8 cellular contexts compared by ENCODE assay signal in genomic region chr3:47578691-47579632, GRCh38. TPM values are rescaled to one million over a fixed set of nuclear protein-coding genes. Genes with fewer than 3 reads are reported as not detected.
A peak's percentile ranks its signal among the peaks of the same experiment; 100 is the strongest.
DNase-seq lines count a peak whose midpoint lies in the region; ATAC-seq and TF ChIP-seq lines count a peak whose summit lies in the region.

Gene CSPG5, minus strand, starts transcription at chr3:47578865. Its CDS starts 172 bp downstream, at chr3:47578693.

- no peaks in the 10 kb centered on the region for H3K9me3 ChIP-seq in HEK293 (ENCODE audit: control insufficient read depth, insufficient read depth, low read depth, low read length)

- peaks cover 51% of the 10 kb centered on the region for H3K27me3 Mint-ChIP-seq in mesothelial cell of epicardium (ENCODE audit: low read depth)

- DNase-seq in AG20443 (ENCODE audit: low spot score), result peak; percentile 75
- DNase-seq in activated CD4-positive, alpha-beta T cell treated with anti-CD3 and anti-CD28 coated beads for 4 hours, result peak; percentile 6 to 7
- peak; percentile 6 for DNase-seq in effector CD4-positive, alpha-beta T cell
- DNase-seq in mesothelial cell of epicardium (ENCODE audit: low spot score in 2 of 2, unreplicated experiment in 2 of 2), result peak in 1 of 2 experiments; percentile 19
- DNase-seq in NCI-H128 (lab: John Stamatoyannopoulos, UW; ENCODE audit: unreplicated experiment), result no peak

- H3K9me3 Mint-ChIP-seq in mesothelial cell of epicardium, result no peaks in the 10 kb centered on the region

- H3K4me3 ChIP-seq in HEK293 (ENCODE audit: low read depth, low read length), result peak within 1 kb of the TSS; percentile 48

- TF ChIP-seq CTCF in HEK293 (tag by site-specific recombination; IDR thresholded peaks at IDR 0.05) (no peak), mesothelial cell of epicardium (IDR thresholded peaks at IDR 0.05; ENCODE audit: unreplicated experiment) (no peak)

- peak within 1 kb of the TSS; percentile 52 for H3K4me3 Mint-ChIP-seq in mesothelial cell of epicardium

- POLR2A ChIA-PET in HEK293 (lab: Yijun Ruan, JAX), result no interaction called here

- H3K36me3 Mint-ChIP-seq in mesothelial cell of epicardium, result no peaks in the 10 kb centered on the region

- H3K4me1 ChIP-seq in HEK293 (ENCODE audit: control insufficient read depth, insufficient read depth, low read length), result no peaks in the 10 kb centered on the region

- H3K27ac ChIP-seq in HEK293 (ENCODE audit: extremely low read depth, low read depth, low read length) (peak within 1 kb of the TSS; percentile 31; the same call in 1 of the 2 replicates), temporal lobe (ENCODE audit: low read depth, low read length) (peak within 1 kb of the TSS; percentile 27)

- H3K27ac Mint-ChIP-seq in mesothelial cell of epicardium, result no peak within 1 kb of the TSS

- ATAC-seq in HG02970 (IDR thresholded peaks at IDR 0.05; ENCODE audit: low FRiP score, unreplicated experiment), result no peak

- H3K36me3 ChIP-seq in HEK293 (ENCODE audit: control insufficient read depth in 2 of 2, insufficient read depth in 1 of 2, low read length in 2 of 2), result no peaks in the 10 kb centered on the region

- CTCF ChIA-PET in HEK293 (lab: Yijun Ruan, JAX), result no interaction called here

- peaks cover 3% of the 10 kb centered on the region for H3K4me1 Mint-ChIP-seq in mesothelial cell of epicardium

TF ChIP-seq in HEK293, 187 proteins besides CTCF, POLR2A, EP300 and RAD21:
- TF ChIP-seq, protein P1, sequence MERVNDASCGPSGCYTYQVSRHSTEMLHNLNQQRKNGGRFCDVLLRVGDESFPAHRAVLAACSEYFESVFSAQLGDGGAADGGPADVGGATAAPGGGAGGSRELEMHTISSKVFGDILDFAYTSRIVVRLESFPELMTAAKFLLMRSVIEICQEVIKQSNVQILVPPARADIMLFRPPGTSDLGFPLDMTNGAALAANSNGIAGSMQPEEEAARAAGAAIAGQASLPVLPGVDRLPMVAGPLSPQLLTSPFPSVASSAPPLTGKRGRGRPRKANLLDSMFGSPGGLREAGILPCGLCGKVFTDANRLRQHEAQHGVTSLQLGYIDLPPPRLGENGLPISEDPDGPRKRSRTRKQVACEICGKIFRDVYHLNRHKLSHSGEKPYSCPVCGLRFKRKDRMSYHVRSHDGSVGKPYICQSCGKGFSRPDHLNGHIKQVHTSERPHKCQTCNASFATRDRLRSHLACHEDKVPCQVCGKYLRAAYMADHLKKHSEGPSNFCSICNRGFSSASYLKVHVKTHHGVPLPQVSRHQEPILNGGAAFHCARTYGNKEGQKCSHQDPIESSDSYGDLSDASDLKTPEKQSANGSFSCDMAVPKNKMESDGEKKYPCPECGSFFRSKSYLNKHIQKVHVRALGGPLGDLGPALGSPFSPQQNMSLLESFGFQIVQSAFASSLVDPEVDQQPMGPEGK (tag by site-specific recombination; IDR thresholded peaks at IDR 0.05), result peak; percentile 62
- peak; percentile 76 for TF ChIP-seq GLIS2 (tag by site-specific recombination; IDR thresholded peaks at IDR 0.05)
- TF ChIP-seq, protein P2, sequence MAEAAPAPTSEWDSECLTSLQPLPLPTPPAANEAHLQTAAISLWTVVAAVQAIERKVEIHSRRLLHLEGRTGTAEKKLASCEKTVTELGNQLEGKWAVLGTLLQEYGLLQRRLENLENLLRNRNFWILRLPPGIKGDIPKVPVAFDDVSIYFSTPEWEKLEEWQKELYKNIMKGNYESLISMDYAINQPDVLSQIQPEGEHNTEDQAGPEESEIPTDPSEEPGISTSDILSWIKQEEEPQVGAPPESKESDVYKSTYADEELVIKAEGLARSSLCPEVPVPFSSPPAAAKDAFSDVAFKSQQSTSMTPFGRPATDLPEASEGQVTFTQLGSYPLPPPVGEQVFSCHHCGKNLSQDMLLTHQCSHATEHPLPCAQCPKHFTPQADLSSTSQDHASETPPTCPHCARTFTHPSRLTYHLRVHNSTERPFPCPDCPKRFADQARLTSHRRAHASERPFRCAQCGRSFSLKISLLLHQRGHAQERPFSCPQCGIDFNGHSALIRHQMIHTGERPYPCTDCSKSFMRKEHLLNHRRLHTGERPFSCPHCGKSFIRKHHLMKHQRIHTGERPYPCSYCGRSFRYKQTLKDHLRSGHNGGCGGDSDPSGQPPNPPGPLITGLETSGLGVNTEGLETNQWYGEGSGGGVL (tag by site-specific recombination; IDR thresholded peaks at IDR 0.05), result peak; percentile 65
- TF ChIP-seq ZNF341 (tag by site-specific recombination; IDR thresholded peaks at IDR 0.05; ENCODE audit: low read depth), result peak; percentile 68
- TF ChIP-seq SP2 (tag by site-specific recombination; IDR thresholded peaks at IDR 0.05), result peak; percentile 54
- no peak for TF ChIP-seq ZNF366 (tag by site-specific recombination; conservative IDR thresholded peaks at IDR 0.05)
- TF ChIP-seq ZNF561 (tag by site-specific recombination; IDR thresholded peaks at IDR 0.05; ENCODE audit: borderline replicate concordance), result peak; percentile 41; the same call in 1 of the 2 replicates
- TF ChIP-seq ZFHX2 (tag by site-specific recombination; conservative IDR thresholded peaks at IDR 0.05), result peak; percentile 46
- peak; percentile 63 for TF ChIP-seq ZIC2 (tag by site-specific recombination; IDR thresholded peaks at IDR 0.05)
- TF ChIP-seq ZNF121 (tag by site-specific recombination; IDR thresholded peaks at IDR 0.05), result no peak
- TF ChIP-seq ZBTB20 (tag by site-specific recombination; IDR thresholded peaks at IDR 0.05), result peak; percentile 49; the same call in 1 of the 2 replicates
- no peak for TF ChIP-seq ZNF626 (tag by site-specific recombination; IDR thresholded peaks at IDR 0.05)
- TF ChIP-seq KLF1 (tag by site-specific recombination; IDR thresholded peaks at IDR 0.05), result peak; percentile 59
- TF ChIP-seq SP3 (tag by site-specific recombination; IDR thresholded peaks at IDR 0.05), result 0 out of 2 replicates have a peak, but pooled peaks have one; percentile 52
- TF ChIP-seq ZNF785 (tag by site-specific recombination; IDR thresholded peaks at IDR 0.05), result 0 out of 2 replicates have a peak, but pooled peaks have one; percentile 22
- peak; percentile 70 for TF ChIP-seq ZBTB26 (tag by site-specific recombination; optimal IDR thresholded peaks at IDR 0.05)
- peak; percentile 67; the same call in 1 of the 2 replicates for TF ChIP-seq GLIS1 (tag by site-specific recombination; IDR thresholded peaks at IDR 0.05)
- no peak for TF ChIP-seq KLF16 (tag by site-specific recombination; IDR thresholded peaks at IDR 0.05)

RNA-seq across cellular contexts. Expression of gene CSPG5, which starts in this region (rescaled TPM):
- total RNA-seq in mesothelial cell of epicardium (0.84 to 1.1 TPM (median 1.1 TPM) in 3 replicates), temporal lobe (111 TPM)

Comparison
In these comparisons a context has a peak if more than half of its experiments do, and no peak if none do; other contexts are left out.
1. RNA of gene CSPG5 (total RNA-seq): 111 TPM in temporal lobe (single experiment); 0.84 to 1.1 TPM in mesothelial cell of epicardium; every median in the first group is over 10 times any median in the second.